ENCODE assay signal across 2 cellular contexts in the genomic region with DNA sequence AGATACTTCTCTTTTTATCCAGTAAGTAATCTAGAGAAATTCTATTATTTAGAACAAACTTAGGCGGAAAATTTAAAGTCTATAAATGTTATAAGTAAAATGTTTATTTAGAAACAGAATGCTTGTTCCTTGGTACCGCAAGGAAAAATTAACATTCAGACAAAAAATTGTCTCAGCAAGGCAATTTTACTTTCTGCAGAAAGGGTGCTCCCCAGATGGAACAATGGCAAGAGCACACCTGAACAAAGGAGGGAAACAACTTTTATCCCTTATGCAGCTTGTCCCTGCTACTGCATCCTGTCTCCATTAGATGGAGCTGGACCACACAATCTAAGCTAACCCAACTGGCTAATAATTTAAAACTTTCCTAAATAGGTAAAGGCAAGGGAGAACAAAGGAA.
A peak's percentile ranks its signal among the peaks of the same experiment; 100 is the strongest.
TF ChIP-seq lines count a peak whose summit lies in the region.

No MANE protein-coding gene starts in this region.

TF ChIP-seq in K562, 482 proteins besides CTCF, POLR2A, EP300 and RAD21:
- TF ChIP-seq ZEB2 (IDR thresholded peaks at IDR 0.05): peak; percentile 64
- TF ChIP-seq, protein P1, sequence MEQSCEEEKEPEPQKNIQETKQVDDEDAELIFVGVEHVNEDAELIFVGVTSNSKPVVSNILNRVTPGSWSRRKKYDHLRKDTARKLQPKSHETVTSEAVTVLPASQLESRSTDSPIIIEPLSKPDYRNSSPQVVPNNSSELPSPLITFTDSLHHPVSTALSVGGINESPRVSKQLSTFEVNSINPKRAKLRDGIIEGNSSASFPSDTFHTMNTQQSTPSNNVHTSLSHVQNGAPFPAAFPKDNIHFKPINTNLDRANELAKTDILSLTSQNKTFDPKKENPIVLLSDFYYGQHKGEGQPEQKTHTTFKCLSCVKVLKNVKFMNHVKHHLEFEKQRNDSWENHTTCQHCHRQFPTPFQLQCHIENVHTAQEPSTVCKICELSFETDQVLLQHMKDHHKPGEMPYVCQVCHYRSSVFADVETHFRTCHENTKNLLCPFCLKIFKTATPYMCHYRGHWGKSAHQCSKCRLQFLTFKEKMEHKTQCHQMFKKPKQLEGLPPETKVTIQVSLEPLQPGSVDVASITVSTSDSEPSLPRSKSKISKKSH (CRISPR knock-in tag; IDR thresholded peaks at IDR 0.05): 0 out of 2 replicates have a peak, but pooled peaks have one; percentile 20
- no peak for TF ChIP-seq SIRT6 (IDR thresholded peaks at IDR 0.05; ENCODE audit: low read depth, low read length)
- TF ChIP-seq TRIM28 (IDR thresholded peaks at IDR 0.05): peak; percentile 92
- no peak for TF ChIP-seq BACH1 (tag; IDR thresholded peaks at IDR 0.05)
- TF ChIP-seq ZNF561 (CRISPR knock-in tag; conservative IDR thresholded peaks at IDR 0.05): peak; percentile 85
- TF ChIP-seq CBX5 (IDR thresholded peaks at IDR 0.05; ENCODE audit: borderline replicate concordance, low read depth): peak; percentile 97
- TF ChIP-seq TRIM24 (IDR thresholded peaks at IDR 0.05): peak in 1 of 2 experiments; percentile 58; a peak in 1 of 4 replicates
- TF ChIP-seq ARNT (IDR thresholded peaks at IDR 0.05): 0 out of 4 replicates have a peak, but pooled peaks of 1 of the 2 experiments have one; percentile 39
- no peak for TF ChIP-seq TAF15 (IDR thresholded peaks at IDR 0.05; ENCODE audit: low read depth, low read length)
- TF ChIP-seq CBX1 (IDR thresholded peaks at IDR 0.05; ENCODE audit: low read depth): 0 out of 2 replicates have a peak, but pooled peaks have one; percentile 42
- peak in 1 of 2 experiments; percentile 97; a peak in 2 of 3 replicates for TF ChIP-seq CBX3 (IDR thresholded peaks at IDR 0.05; ENCODE audit: borderline replicate concordance in 1 of 2, low read length in 2 of 2)
- TF ChIP-seq, protein P2, sequence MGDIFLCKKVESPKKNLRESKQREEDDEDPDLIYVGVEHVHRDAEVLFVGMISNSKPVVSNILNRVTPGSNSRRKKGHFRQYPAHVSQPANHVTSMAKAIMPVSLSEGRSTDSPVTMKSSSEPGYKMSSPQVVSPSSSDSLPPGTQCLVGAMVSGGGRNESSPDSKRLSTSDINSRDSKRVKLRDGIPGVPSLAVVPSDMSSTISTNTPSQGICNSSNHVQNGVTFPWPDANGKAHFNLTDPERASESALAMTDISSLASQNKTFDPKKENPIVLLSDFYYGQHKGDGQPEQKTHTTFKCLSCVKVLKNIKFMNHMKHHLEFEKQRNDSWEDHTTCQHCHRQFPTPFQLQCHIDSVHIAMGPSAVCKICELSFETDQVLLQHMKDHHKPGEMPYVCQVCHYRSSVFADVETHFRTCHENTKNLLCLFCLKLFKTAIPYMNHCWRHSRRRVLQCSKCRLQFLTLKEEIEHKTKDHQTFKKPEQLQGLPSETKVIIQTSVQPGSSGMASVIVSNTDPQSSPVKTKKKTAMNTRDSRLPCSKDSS (IDR thresholded peaks at IDR 0.05; ENCODE audit: low read depth, partially characterized antibody): peak; percentile 93

TF ChIP-seq in neural cell, 6 proteins besides CTCF, POLR2A, EP300 and RAD21:
- TF ChIP-seq, protein P3, sequence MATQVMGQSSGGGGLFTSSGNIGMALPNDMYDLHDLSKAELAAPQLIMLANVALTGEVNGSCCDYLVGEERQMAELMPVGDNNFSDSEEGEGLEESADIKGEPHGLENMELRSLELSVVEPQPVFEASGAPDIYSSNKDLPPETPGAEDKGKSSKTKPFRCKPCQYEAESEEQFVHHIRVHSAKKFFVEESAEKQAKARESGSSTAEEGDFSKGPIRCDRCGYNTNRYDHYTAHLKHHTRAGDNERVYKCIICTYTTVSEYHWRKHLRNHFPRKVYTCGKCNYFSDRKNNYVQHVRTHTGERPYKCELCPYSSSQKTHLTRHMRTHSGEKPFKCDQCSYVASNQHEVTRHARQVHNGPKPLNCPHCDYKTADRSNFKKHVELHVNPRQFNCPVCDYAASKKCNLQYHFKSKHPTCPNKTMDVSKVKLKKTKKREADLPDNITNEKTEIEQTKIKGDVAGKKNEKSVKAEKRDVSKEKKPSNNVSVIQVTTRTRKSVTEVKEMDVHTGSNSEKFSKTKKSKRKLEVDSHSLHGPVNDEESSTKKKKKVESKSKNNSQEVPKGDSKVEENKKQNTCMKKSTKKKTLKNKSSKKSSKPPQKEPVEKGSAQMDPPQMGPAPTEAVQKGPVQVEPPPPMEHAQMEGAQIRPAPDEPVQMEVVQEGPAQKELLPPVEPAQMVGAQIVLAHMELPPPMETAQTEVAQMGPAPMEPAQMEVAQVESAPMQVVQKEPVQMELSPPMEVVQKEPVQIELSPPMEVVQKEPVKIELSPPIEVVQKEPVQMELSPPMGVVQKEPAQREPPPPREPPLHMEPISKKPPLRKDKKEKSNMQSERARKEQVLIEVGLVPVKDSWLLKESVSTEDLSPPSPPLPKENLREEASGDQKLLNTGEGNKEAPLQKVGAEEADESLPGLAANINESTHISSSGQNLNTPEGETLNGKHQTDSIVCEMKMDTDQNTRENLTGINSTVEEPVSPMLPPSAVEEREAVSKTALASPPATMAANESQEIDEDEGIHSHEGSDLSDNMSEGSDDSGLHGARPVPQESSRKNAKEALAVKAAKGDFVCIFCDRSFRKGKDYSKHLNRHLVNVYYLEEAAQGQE (IDR thresholded peaks at IDR 0.05; ENCODE audit: borderline replicate concordance): no peak
